ENCODE assay signal across 15 cellular contexts in genomic region chr18:35451032-35451431, GRCh38. TPM values are rescaled to one million over a fixed set of nuclear protein-coding genes. Genes with fewer than 3 reads are reported as not detected.
DNase-seq lines count a peak whose midpoint lies in the region; ATAC-seq and TF ChIP-seq lines count a peak whose summit lies in the region.
"Had no signal": no experiment of that assay in that cellular context is flagged by ENCODE, and none has a peak within 500 bp of the region (broad histone marks: within the 10 kb centered on the region; RNA-seq: fewer than 3 reads in every experiment).

No MANE protein-coding gene starts in this region.

- no peak overlapping the region for H3K27ac Mint-ChIP-seq in stimulated activated effector memory CD8-positive, alpha-beta T cell treated with anti-CD3 and anti-CD28 coated beads, Interleukin-12 subunit alpha, Interleukin-12 subunit beta, amount 100 ng/mL, for 72 hours

- intact Hi-C loops in esophagus muscularis mucosa (cut with DNase I), result no loop called here

- peaks cover 0 to under 1% (median 0%) of the 10 kb centered on the region in 4 donors for H3K4me1 ChIP-seq in esophagus muscularis mucosa
- H3K4me1 ChIP-seq: HAP-1 had no signal

- H3K27me3 ChIP-seq in esophagus muscularis mucosa, result no peaks in the 10 kb centered on the region
- H3K27me3 ChIP-seq: BLaER1 treated with 17β-estradiol and CSF1 and Interleukin-3, amounts not matched to agents 10 nM and 100 nM had no signal

- DNase-seq in NCI-H1105 (lab: John Stamatoyannopoulos, UW) (peak; percentile 7), NCI-H1105 treated with DMSO at 0.1 percent for 48 hours (lab: John Stamatoyannopoulos, UW) (no peak), NCI-H82 (lab: John Stamatoyannopoulos, UW) (peak; percentile 36), NCI-H82 treated with DMSO at 0.1 percent for 48 hours (lab: John Stamatoyannopoulos, UW; ENCODE audit: unreplicated experiment) (no peak), NCI-H510A (lab: John Stamatoyannopoulos, UW) (peak; percentile 13), esophagus muscularis mucosa (ENCODE audit: extremely low spot score) (peak; percentile 42), NCI-H524 (lab: John Stamatoyannopoulos, UW) (no peak)
- no peak for DNase-seq in stimulated activated effector memory CD8-positive, alpha-beta T cell treated with anti-CD3 and anti-CD28 coated beads, Interleukin-12 subunit alpha, Interleukin-12 subunit beta, amount 100 ng/mL, for 72 hours (ENCODE audit: low spot score in 2 of 2)
- DNase-seq: ACHN; CD4-positive, CD25-positive, alpha-beta regulatory T cell; DND-41; GDM1; GOT3 had no signal

- H3K9me3 Mint-ChIP-seq in stimulated activated effector memory CD8-positive, alpha-beta T cell treated with anti-CD3 and anti-CD28 coated beads, Interleukin-12 subunit alpha, Interleukin-12 subunit beta, amount 100 ng/mL, for 72 hours, result no peaks in the 10 kb centered on the region

- H3K9me3 ChIP-seq in esophagus muscularis mucosa, result no peaks in the 10 kb centered on the region
- H3K9me3 ChIP-seq: HAP-1 had no signal

- TF ChIP-seq EP300 in esophagus muscularis mucosa (IDR thresholded peaks at IDR 0.05), result no peak

- no peaks in the 10 kb centered on the region for H3K36me3 Mint-ChIP-seq in stimulated activated effector memory CD8-positive, alpha-beta T cell treated with anti-CD3 and anti-CD28 coated beads, Interleukin-12 subunit alpha, Interleukin-12 subunit beta, amount 100 ng/mL, for 72 hours
- H3K36me3 Mint-ChIP-seq: CD4-positive, CD25-positive, alpha-beta regulatory T cell had no signal

- WGBS in esophagus muscularis mucosa, result 82% methylated on average over 3 of the region's 3 CpGs

- no peaks in the 10 kb centered on the region for H3K36me3 ChIP-seq in esophagus muscularis mucosa
- H3K36me3 ChIP-seq: HAP-1 had no signal

- no peaks in the 10 kb centered on the region for H3K4me1 Mint-ChIP-seq in stimulated activated effector memory CD8-positive, alpha-beta T cell treated with anti-CD3 and anti-CD28 coated beads, Interleukin-12 subunit alpha, Interleukin-12 subunit beta, amount 100 ng/mL, for 72 hours

- ATAC-seq in stimulated activated effector memory CD8-positive, alpha-beta T cell treated with anti-CD3 and anti-CD28 coated beads, Interleukin-12 subunit alpha, Interleukin-12 subunit beta, amount 100 ng/mL, for 72 hours, result no peak

- no peak overlapping the region for H3K4me3 ChIP-seq in esophagus muscularis mucosa
- H3K4me3 ChIP-seq: BLaER1 treated with 17β-estradiol and CSF1 and Interleukin-3, amounts not matched to agents 10 nM and 100 nM; HAP-1 had no signal

- no peak overlapping the region for H3K27ac ChIP-seq in esophagus muscularis mucosa (replicated peaks in 1 of 4)
- H3K27ac ChIP-seq: BLaER1 treated with 17β-estradiol and CSF1 and Interleukin-3, amounts not matched to agents 10 nM and 100 nM had no signal

- TF ChIP-seq CTCF in esophagus muscularis mucosa (IDR thresholded peaks at IDR 0.05), result no peak

- no peak overlapping the region for H3K4me3 Mint-ChIP-seq in stimulated activated effector memory CD8-positive, alpha-beta T cell treated with anti-CD3 and anti-CD28 coated beads, Interleukin-12 subunit alpha, Interleukin-12 subunit beta, amount 100 ng/mL, for 72 hours
- H3K4me3 Mint-ChIP-seq: CD4-positive, CD25-positive, alpha-beta regulatory T cell had no signal

- no peak for TF ChIP-seq POLR2A in esophagus muscularis mucosa (IDR thresholded peaks at IDR 0.05; ENCODE audit: low read depth)

RNA-seq across cellular contexts. Expression of gene INO80C, which starts 46.7 kb away (rescaled TPM):
- total RNA-seq in esophagus muscularis mucosa, result 10 to 100 TPM in 2 of 4 donors, 1 to 10 TPM in 2; 4.0 to 19.5 (median 8.8) TPM

Comparison
In these comparisons a context has a peak if more than half of its experiments do, and no peak if none do; other contexts are left out.
1. DNase-seq: peak in NCI-H1105 (single experiment), NCI-H82 (single experiment), NCI-H510A (single experiment) and esophagus muscularis mucosa (single experiment); none in NCI-H1105 treated with DMSO at 0.1 percent for 48 hours (single experiment), NCI-H82 treated with DMSO at 0.1 percent for 48 hours (single experiment), NCI-H524 (0 of 2) and stimulated activated effector memory CD8-positive, alpha-beta T cell treated with anti-CD3 and anti-CD28 coated beads, Interleukin-12 subunit alpha, Interleukin-12 subunit beta, amount 100 ng/mL, for 72 hours (0 of 2).